ENCODE assay signal across 14 cellular contexts in genomic region chr2:73717251-73717606, GRCh38. TPM values are rescaled to one million over a fixed set of nuclear protein-coding genes. Genes with fewer than 3 reads are reported as not detected.
DNase-seq lines count a peak whose midpoint lies in the region; ATAC-seq and TF ChIP-seq lines count a peak whose summit lies in the region.
"Had no signal": no experiment of that assay in that cellular context is flagged by ENCODE, and none has a peak within 500 bp of the region (broad histone marks: within the 10 kb centered on the region; RNA-seq: fewer than 3 reads in every experiment).

No MANE protein-coding gene starts in this region.

- no TSS peak for BruUV-seq in IMR-90 (replicated peaks; lab: Mats Ljungman, UMichigan)
- no TSS peak for BruUV-seq in OCI-LY7 (replicated peaks; lab: Mats Ljungman, UMichigan)

- H2AK5ac ChIP-seq in IMR-90 (ENCODE audit: low read depth, low read length): no peak overlapping the region

- no peak overlapping the region for H3K56ac ChIP-seq in IMR-90 (ENCODE audit: extremely low read depth, insufficient read depth, low read length)

- no peak for TF ChIP-seq CTCF in IMR-90 (conservative IDR thresholded peaks at IDR 0.05; ENCODE audit: low read depth, low read length)
- no peak for TF ChIP-seq CTCF in OCI-LY7 (conservative IDR thresholded peaks at IDR 0.05; ENCODE audit: low read length)
- TF ChIP-seq CTCF in neutrophil (IDR thresholded peaks at IDR 0.05): no peak

- H3K9me2 ChIP-seq in OCI-LY7 (ENCODE audit: insufficient read depth, low read length): no peaks in the 10 kb centered on the region

- no peak overlapping the region for H2BK15ac ChIP-seq in IMR-90 (ENCODE audit: low read depth, low read length)

- dilution Hi-C loops in IMR-90 (cut with HindIII; ENCODE audit: low sequenced_read_pairs, unreplicated experiment): no loop called here

- no peak overlapping the region for H2BK5ac ChIP-seq in IMR-90 (ENCODE audit: low read depth, low read length, poor library complexity, severe bottlenecking)

- H2BK20ac ChIP-seq in IMR-90 (ENCODE audit: low read depth, low read length): no peak overlapping the region

- no peak overlapping the region for H2AK9ac ChIP-seq in IMR-90 (replicated peaks; ENCODE audit: low read depth, low read length, poor library complexity)

- intact Hi-C loops in IMR-90 (cut with micrococcal nuclease): no loop called here
- intact Hi-C loops in OCI-LY7 (cut with micrococcal nuclease; ENCODE audit: unreplicated experiment): no loop called here
- intact Hi-C loops in left colon (cut with DNase I, micrococcal nuclease): no loop called here

- TF ChIP-seq POLR2A in IMR-90 (IDR thresholded peaks at IDR 0.05; ENCODE audit: low read depth, low read length): no peak

- TF ChIP-seq RAD21 in IMR-90 (IDR thresholded peaks at IDR 0.05; ENCODE audit: low read length): no peak

- no peaks in the 10 kb centered on the region for H4K20me1 ChIP-seq in IMR-90 (ENCODE audit: insufficient read depth, low read length)
- H4K20me1 ChIP-seq in OCI-LY7 (ENCODE audit: insufficient read depth, low read length): no peaks in the 10 kb centered on the region

- DNase-seq in IMR-90 (no peak), OCI-LY7 (ENCODE audit: low spot score) (no peak), left colon (no peak), NCI-H524 treated with DMSO at 0.1 percent for 48 hours (lab: John Stamatoyannopoulos, UW) (no peak)
- no peak for DNase-seq in activated naive CD4-positive, alpha-beta T cell treated with anti-CD3 and anti-CD28 coated beads, Interleukin-2, amount 10 ng/mL, durations not matched to agents 7 days and 5 days
- DNase-seq: C1 segment of cervical spinal cord, DMS79 treated with DMSO at 0.1 percent for 48 hours, H9, NCI-H1105, NCI-H2081, NCI-H2171 treated with DMSO at 0.1 percent for 48 hours, NCI-H446 treated with DMSO at 0.1 percent for 48 hours had no signal

- no peak overlapping the region for H2BK120ac ChIP-seq in IMR-90 (ENCODE audit: low read depth, low read length)

- H3K79me1 ChIP-seq in IMR-90 (ENCODE audit: low read depth in 1 of 2, low read length in 2 of 2): no peaks in the 10 kb centered on the region

- no peak overlapping the region for H3K4me2 ChIP-seq in IMR-90 (ENCODE audit: low read depth, low read length)
- H3K4me2 ChIP-seq in OCI-LY7 (ENCODE audit: low read length): no peak overlapping the region

- H3K4me1 ChIP-seq in IMR-90 (ENCODE audit: control insufficient read depth, insufficient read depth, low read length) (no peaks in the 10 kb centered on the region), OCI-LY7 (ENCODE audit: insufficient read depth, low read length, poor library complexity, severe bottlenecking) (no peaks in the 10 kb centered on the region), neutrophil (ENCODE audit: control insufficient read depth in 1 of 2, insufficient read depth in 1 of 2, low read depth in 1 of 2, low read length in 1 of 2) (peaks cover 0 to 9% of the 10 kb centered on the region in 2 experiments)

- no peaks in the 10 kb centered on the region for H3K79me2 ChIP-seq in OCI-LY7 (ENCODE audit: insufficient read depth, low read depth, low read length)

- H3K4me3 ChIP-seq in IMR-90 (ENCODE audit: insufficient read depth, low read depth, low read length): no peak overlapping the region
- H3K4me3 ChIP-seq in OCI-LY7 (ENCODE audit: low read depth, low read length, poor library complexity, severe bottlenecking): no peak overlapping the region
- H3K4me3 ChIP-seq in neutrophil (ENCODE audit: low read depth in 1 of 2, low read length in 1 of 2): no peak overlapping the region

- POLR2A ChIA-PET in IMR-90 (lab: Charles Lee; ENCODE audit: unreplicated experiment): no interaction called here
- POLR2A ChIA-PET in OCI-LY7 (lab: Charles Lee): no interaction called here

- no peaks in the 10 kb centered on the region for H3K27me3 ChIP-seq in IMR-90 (ENCODE audit: control insufficient read depth, insufficient read depth, low read length)
- no peaks in the 10 kb centered on the region for H3K27me3 ChIP-seq in neutrophil

- in situ Hi-C loops in IMR-90 (cut with MboI; ENCODE audit: low sequenced_read_pairs): no loop called here

- H3K27ac ChIP-seq in IMR-90 (ENCODE audit: insufficient read depth, low read length): no peak overlapping the region
- H3K27ac ChIP-seq in OCI-LY7 (ENCODE audit: low read depth, low read length, poor library complexity, severe bottlenecking): no peak overlapping the region
- H3K27ac ChIP-seq in neutrophil: peak overlapping the region; percentile 32

- H4K8ac ChIP-seq in IMR-90 (ENCODE audit: low read depth in 2 of 2, low read length in 2 of 2): no peak overlapping the region

- H3K14ac ChIP-seq in IMR-90 (replicated peaks; ENCODE audit: low read depth, low read length): no peak overlapping the region

- no peak overlapping the region for H4K91ac ChIP-seq in IMR-90 (ENCODE audit: insufficient read depth, low read depth, low read length)

- H3K36me3 ChIP-seq in IMR-90 (ENCODE audit: control insufficient read depth, insufficient read depth, low read length) (no peaks in the 10 kb centered on the region), OCI-LY7 (ENCODE audit: insufficient read depth, low read length) (no peaks in the 10 kb centered on the region), neutrophil (no peaks in the 10 kb centered on the region)

- H3K9ac ChIP-seq in IMR-90 (ENCODE audit: low read depth, low read length): no peak overlapping the region

- no peak overlapping the region for H3K18ac ChIP-seq in IMR-90 (ENCODE audit: low read depth, low read length)

- H3K36me3 Mint-ChIP-seq in activated naive CD4-positive, alpha-beta T cell treated with anti-CD3 and anti-CD28 coated beads, Interleukin-2, amount 10 ng/mL, durations not matched to agents 7 days and 5 days: no peaks in the 10 kb centered on the region

- H4K5ac ChIP-seq in IMR-90 (ENCODE audit: low read depth, low read length): no peak overlapping the region

- H3K4me1 Mint-ChIP-seq in activated naive CD4-positive, alpha-beta T cell treated with anti-CD3 and anti-CD28 coated beads, Interleukin-2, amount 10 ng/mL, durations not matched to agents 7 days and 5 days: no peaks in the 10 kb centered on the region
- H3K4me1 Mint-ChIP-seq: H9 had no signal

- peaks cover 19% of the 10 kb centered on the region for H3K27me3 Mint-ChIP-seq in activated naive CD4-positive, alpha-beta T cell treated with anti-CD3 and anti-CD28 coated beads, Interleukin-2, amount 10 ng/mL, durations not matched to agents 7 days and 5 days

- CTCF ChIA-PET in IMR-90 (lab: Yijun Ruan, JAX) (no interaction called here), OCI-LY7 (lab: Charles Lee; ENCODE audit: unreplicated experiment) (no interaction called here)
- CTCF ChIA-PET in activated naive CD4-positive, alpha-beta T cell treated with anti-CD3 and anti-CD28 coated beads, Interleukin-2, amount 10 ng/mL, durations not matched to agents 7 days and 5 days (lab: Charles Lee): no interaction called here

- no peak overlapping the region for H3K23ac ChIP-seq in IMR-90 (ENCODE audit: low read depth, low read length)

- H3K4me3 Mint-ChIP-seq in activated naive CD4-positive, alpha-beta T cell treated with anti-CD3 and anti-CD28 coated beads, Interleukin-2, amount 10 ng/mL, durations not matched to agents 7 days and 5 days: no peak overlapping the region
- H3K4me3 Mint-ChIP-seq: H9 had no signal

- H3K9me1 ChIP-seq in IMR-90 (ENCODE audit: insufficient read depth, low read length): no peaks in the 10 kb centered on the region

- peak; percentile 16; the same call in 1 of the 2 replicates for ATAC-seq in IMR-90 (ENCODE audit: low read depth)
- ATAC-seq in left colon: peak; percentile 13
- ATAC-seq in HG02678 (IDR thresholded peaks at IDR 0.05; ENCODE audit: unreplicated experiment): no peak

- no peak overlapping the region for H3K27ac Mint-ChIP-seq in activated naive CD4-positive, alpha-beta T cell treated with anti-CD3 and anti-CD28 coated beads, Interleukin-2, amount 10 ng/mL, durations not matched to agents 7 days and 5 days
- H3K27ac Mint-ChIP-seq: H9 had no signal

- H3K9me3 Mint-ChIP-seq in activated naive CD4-positive, alpha-beta T cell treated with anti-CD3 and anti-CD28 coated beads, Interleukin-2, amount 10 ng/mL, durations not matched to agents 7 days and 5 days: peaks cover 13% of the 10 kb centered on the region

- no peak overlapping the region for H2AFZ ChIP-seq in IMR-90 (replicated peaks; ENCODE audit: low read length, poor library complexity)
- H2AFZ ChIP-seq in OCI-LY7 (ENCODE audit: low read length): peak overlapping the region; percentile 7; the same call in 1 of the 2 replicates

- H3K4ac ChIP-seq in IMR-90 (ENCODE audit: low read depth, low read length): no peak overlapping the region

- H3K9me3 ChIP-seq in IMR-90 (ENCODE audit: control insufficient read depth, insufficient read depth, low read length) (no peaks in the 10 kb centered on the region), OCI-LY7 (ENCODE audit: low read length) (no peaks in the 10 kb centered on the region), neutrophil (no peaks in the 10 kb centered on the region)

TF ChIP-seq in IMR-90, 13 proteins besides CTCF, POLR2A, EP300 and RAD21:
- TF ChIP-seq FOS (IDR thresholded peaks at IDR 0.05; ENCODE audit: low read depth, low read length) (no peak), SMC3 (IDR thresholded peaks at IDR 0.05; ENCODE audit: low read depth, low read length) (no peak), MAZ (IDR thresholded peaks at IDR 0.05; ENCODE audit: borderline replicate concordance, low read depth, low read length) (no peak)
TF ChIP-seq in IMR-90: peak in this region for 0.

RNA-seq across cellular contexts. Expression of gene TPRKB, which starts 19.9 kb away (rescaled TPM):
- total RNA-seq in IMR-90 (2012; rRNA removed): 37.6 and 52.2 TPM in 2 replicates
- polyA plus RNA-seq in IMR-90 (2012; rRNA removed): 29.8 and 35.3 TPM in 2 replicates
- polyA plus RNA-seq in IMR-90 (2012; cell fraction: cytosol; rRNA removed): 4.9 and 11.7 TPM in 2 replicates
- polyA plus RNA-seq in IMR-90 (2012; cell fraction: nucleus; rRNA removed; ENCODE audit: low replicate concordance): 1.4 and 8.3 TPM in 2 replicates
- 25.4 and 29.3 TPM in 2 replicates for total RNA-seq in OCI-LY7 (2014; rRNA removed; shearing (Covaris generic))
- total RNA-seq in OCI-LY7 (2022): 48.8 and 51.4 TPM in 2 replicates
- 10 to 100 TPM; 22.5 to 24.4 TPM for total RNA-seq in left colon
